ENCODE assay signal across 8 cellular contexts in genomic region chr14:34331728-34332623, GRCh38.
DNase-seq lines count a peak whose midpoint lies in the region; TF ChIP-seq lines count a peak whose summit lies in the region.

No MANE protein-coding gene starts in this region.

- no peaks in the 10 kb centered on the region for H3K36me3 ChIP-seq in HAP-1 (replicated peaks)

- in situ Hi-C loops in HAP-1 (cut with MboI; ENCODE audit: low sequenced_read_pairs) = no loop called here

- H3K4me3 ChIP-seq in HAP-1 (no peak overlapping the region), LNCaP clone FGC (ENCODE audit: low read depth, low read length) (0 out of 2 replicates have a peak overlapping the region, but pooled peaks have one; percentile 4)

- no peaks in the 10 kb centered on the region for H3K36me3 Mint-ChIP-seq in activated naive CD8-positive, alpha-beta T cell treated with anti-CD3 and anti-CD28 coated beads for 36 hours

- H3K27me3 ChIP-seq in HAP-1 (ENCODE audit: low read depth) = no peaks in the 10 kb centered on the region

- DNase-seq in HAP-1 (ENCODE audit: low spot score in 2 of 2) (peak; percentile 49 to 90), LNCaP clone FGC (ENCODE audit: low read depth) (peak; percentile 74), SK-N-DZ (ENCODE audit: low spot score) (peak; percentile 54), hypothalamus (lab: John Stamatoyannopoulos, UW) (peak in 31 of 51 donors; percentile 4 to 57 (median 23)), COLO829 (ENCODE audit: low spot score) (no peak)
- peak; percentile 58 for DNase-seq in activated naive CD8-positive, alpha-beta T cell treated with anti-CD3 and anti-CD28 coated beads for 36 hours
- peak; percentile 53 for DNase-seq in stimulated activated CD4-positive, alpha-beta T cell treated with anti-CD3 and anti-CD28 coated beads, Interleukin-12 subunit alpha, Interleukin-12 subunit beta, amount 100 ng/mL, for 4 hours

- H3K9me3 ChIP-seq in HAP-1 = no peaks in the 10 kb centered on the region

- H3K4me1 ChIP-seq in HAP-1 = peaks cover 10% of the 10 kb centered on the region

- no peaks in the 10 kb centered on the region for H3K27me3 Mint-ChIP-seq in activated naive CD8-positive, alpha-beta T cell treated with anti-CD3 and anti-CD28 coated beads for 36 hours

- peak; percentile 82 for TF ChIP-seq CTCF in GM12873 (IDR thresholded peaks at IDR 0.05; ENCODE audit: insufficient read depth, low read depth, low read length, missing control alignments)
- peak; percentile 83 for TF ChIP-seq CTCF in LNCaP clone FGC (IDR thresholded peaks at IDR 0.05; ENCODE audit: control insufficient read depth, extremely low read depth, insufficient read depth)

- H3K27ac Mint-ChIP-seq in activated naive CD8-positive, alpha-beta T cell treated with anti-CD3 and anti-CD28 coated beads for 36 hours = no peak overlapping the region

- H3K4me1 Mint-ChIP-seq in activated naive CD8-positive, alpha-beta T cell treated with anti-CD3 and anti-CD28 coated beads for 36 hours = peaks cover 10% of the 10 kb centered on the region

- H3K9me3 Mint-ChIP-seq in activated naive CD8-positive, alpha-beta T cell treated with anti-CD3 and anti-CD28 coated beads for 36 hours = no peaks in the 10 kb centered on the region

- no peak overlapping the region for H3K4me3 Mint-ChIP-seq in activated naive CD8-positive, alpha-beta T cell treated with anti-CD3 and anti-CD28 coated beads for 36 hours
